Comparison of ENCODE assay signal across 8 cellular contexts in the genomic region with DNA sequence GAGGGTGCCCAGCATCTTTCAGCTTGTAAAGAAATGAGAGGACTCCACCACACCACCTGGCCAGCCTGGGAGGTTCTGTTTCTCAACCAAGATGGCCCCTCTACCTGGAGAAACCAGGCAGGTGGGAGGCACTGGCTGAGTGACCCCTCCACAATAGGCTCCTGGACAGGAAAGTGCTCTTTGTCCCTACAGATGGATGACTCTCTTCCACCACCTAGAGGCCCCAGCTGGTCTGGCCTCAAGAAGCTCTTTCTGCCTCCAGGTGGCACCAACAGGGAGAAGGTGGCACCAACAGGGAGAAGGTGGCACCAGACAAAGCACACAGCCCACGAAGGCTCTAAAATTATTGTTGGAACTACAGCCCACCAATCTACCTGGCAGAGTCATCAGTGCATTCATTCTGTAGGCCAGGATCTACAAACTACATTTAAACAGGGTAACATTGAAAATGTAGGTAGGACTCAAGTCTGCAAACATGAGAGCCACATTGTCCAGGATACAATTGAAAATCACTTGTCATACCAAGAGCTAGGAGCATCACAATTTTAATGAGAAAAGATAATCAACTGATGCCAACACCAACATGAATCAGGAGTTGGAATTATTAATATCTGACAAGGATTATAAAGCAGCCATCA. TPM values are rescaled to one million over a fixed set of nuclear protein-coding genes. Genes with fewer than 3 reads are reported as not detected.
DNase-seq lines count a peak whose midpoint lies in the region; ATAC-seq and TF ChIP-seq lines count a peak whose summit lies in the region.

No MANE protein-coding gene starts in this region.

- DNase-seq in COR-L47 (lab: John Stamatoyannopoulos, UW) (peak; percentile 78), HEK293T (ENCODE audit: extremely low spot score) (peak; percentile 41), RKO (ENCODE audit: low spot score) (peak; percentile 47), brain microvascular endothelial cell (peak; percentile 34), mesendoderm (peak; percentile 77), vagina (ENCODE audit: extremely low spot score in 2 of 2) (no peak)
- DNase-seq in activated CD4-positive, CD25-positive, alpha-beta regulatory T cell treated with anti-CD3 and anti-CD28 coated beads, Interleukin-2, amount 50 U/mL, for 72 hours: no peak

- H3K4ac ChIP-seq in mesendoderm (ENCODE audit: low read depth, low read length): no peak overlapping the region

- H3K4me2 ChIP-seq in mesendoderm (ENCODE audit: low read length): no peak overlapping the region

- CTCF ChIA-PET in HEK293T (lab: Yijun Ruan, JAX): interaction anchor here (0.6 kb wide), 2 partner anchors 45 to 57 kb away, joined by 3 read pairs; no protein-coding TSS in a partner anchor

- H4K8ac ChIP-seq in mesendoderm (ENCODE audit: low read depth, low read length): no peak overlapping the region

- no peak for TF ChIP-seq POLR2A in vagina (IDR thresholded peaks at IDR 0.05)

- no peak overlapping the region for H2AK5ac ChIP-seq in mesendoderm (ENCODE audit: low read length)

- no peak overlapping the region for H3K9ac ChIP-seq in mesendoderm (ENCODE audit: low read length)

- no peak overlapping the region for H2BK5ac ChIP-seq in mesendoderm (ENCODE audit: low read length)

- no peaks in the 10 kb centered on the region for H3K79me1 ChIP-seq in mesendoderm (ENCODE audit: low read length)

- H3K27ac ChIP-seq in brain microvascular endothelial cell (no peak overlapping the region), mesendoderm (ENCODE audit: low read depth, low read length) (no peak overlapping the region), vagina (no peak overlapping the region)

- no peak for ATAC-seq in HG03469 (IDR thresholded peaks at IDR 0.05; ENCODE audit: unreplicated experiment)

- POLR2A ChIA-PET in HEK293T (lab: Yijun Ruan, JAX): no interaction called here

- in situ Hi-C loops in brain microvascular endothelial cell (cut with HindIII; ENCODE audit: low pct_ligation_motif_present, low sequenced_read_pairs): no loop called here

- H3K36me3 ChIP-seq in brain microvascular endothelial cell (replicated peaks) (no peaks in the 10 kb centered on the region), mesendoderm (ENCODE audit: control insufficient read depth, insufficient read depth, low read length) (no peaks in the 10 kb centered on the region), vagina (no peaks in the 10 kb centered on the region)

- WGBS in mesendoderm (ENCODE audit: extremely low coverage, insufficient coverage, low lambda C conversion rate): no CpG with 5 or more reads among the region's 1 CpG

- H3K27me3 ChIP-seq in brain microvascular endothelial cell (replicated peaks) (no peaks in the 10 kb centered on the region), mesendoderm (ENCODE audit: insufficient read depth, low read length, poor library complexity) (no peaks in the 10 kb centered on the region), vagina (no peaks in the 10 kb centered on the region)

- H3K4me3 ChIP-seq in brain microvascular endothelial cell (ENCODE audit: low read depth, low read length): no peak overlapping the region
- H3K4me3 ChIP-seq in mesendoderm (ENCODE audit: low read length): no peak overlapping the region
- no peak overlapping the region for H3K4me3 ChIP-seq in vagina

- no peaks in the 10 kb centered on the region for H3K9me3 ChIP-seq in vagina

- intact Hi-C loops in vagina (cut with DNase I): no loop called here

- TF ChIP-seq CTCF in brain microvascular endothelial cell (IDR thresholded peaks at IDR 0.05; ENCODE audit: low read depth, low read length, missing control alignments): peak; percentile 88
- no peak for TF ChIP-seq CTCF in vagina (IDR thresholded peaks at IDR 0.05)

- no peak overlapping the region for H3K23ac ChIP-seq in mesendoderm (ENCODE audit: low read length)

- H3K56ac ChIP-seq in mesendoderm (ENCODE audit: low read length): no peak overlapping the region

- H3K18ac ChIP-seq in mesendoderm (ENCODE audit: low read length): no peak overlapping the region

- H4K5ac ChIP-seq in mesendoderm (ENCODE audit: low read length): no peak overlapping the region

- H2BK15ac ChIP-seq in mesendoderm (replicated peaks; ENCODE audit: low read depth): no peak overlapping the region

- H3K79me2 ChIP-seq in mesendoderm (ENCODE audit: control insufficient read depth, insufficient read depth, low read length): no peaks in the 10 kb centered on the region

- H3K4me1 ChIP-seq in mesendoderm (ENCODE audit: control insufficient read depth, low read depth, low read length) (no peaks in the 10 kb centered on the region), vagina (no peaks in the 10 kb centered on the region)

- no peak overlapping the region for H2BK120ac ChIP-seq in mesendoderm (ENCODE audit: low read depth, low read length)

TF ChIP-seq in HEK293T, 16 proteins besides CTCF, POLR2A, EP300 and RAD21:
- TF ChIP-seq FOXA1 (IDR thresholded peaks at IDR 0.05): no peak
TF ChIP-seq in HEK293T: peak in this region for 0.

RNA-seq across cellular contexts. Expression of a gene that starts 14.4 kb away (rescaled TPM):
- polyA plus RNA-seq in mesendoderm (2013, experiment 1 of 2): 0.01 TPM
- 0.03 TPM for polyA plus RNA-seq in mesendoderm (2013, experiment 2 of 2)
- total RNA-seq in vagina: 0.25 TPM

RNA-seq across cellular contexts. Expression of a gene that starts 15.1 kb away (rescaled TPM):
- polyA plus RNA-seq in mesendoderm (2013, experiment 1 of 2): not detected
- polyA plus RNA-seq in mesendoderm (2013, experiment 2 of 2): not detected
- not detected for total RNA-seq in vagina

RNA-seq across cellular contexts. Expression of a gene that starts 22.2 kb away (rescaled TPM):
- polyA plus RNA-seq in mesendoderm (2013, experiment 1 of 2): not detected
- polyA plus RNA-seq in mesendoderm (2013, experiment 2 of 2): not detected
- total RNA-seq in vagina: 6.4 TPM

RNA-seq across cellular contexts. Expression of a gene that starts 30.7 kb away (rescaled TPM):
- not detected for polyA plus RNA-seq in mesendoderm (2013, experiment 1 of 2)
- polyA plus RNA-seq in mesendoderm (2013, experiment 2 of 2): 0.06 TPM
- not detected for total RNA-seq in vagina

Comparison
In these comparisons a context has a peak if more than half of its experiments do, and no peak if none do; other contexts are left out.
1. DNase-seq: peak in COR-L47 (single experiment), HEK293T (single experiment), RKO (single experiment), brain microvascular endothelial cell (single experiment) and mesendoderm (single experiment); none in activated CD4-positive, CD25-positive, alpha-beta regulatory T cell treated with anti-CD3 and anti-CD28 coated beads, Interleukin-2, amount 50 U/mL, for 72 hours (single experiment) and vagina (0 of 2).